In the genomic region with DNA sequence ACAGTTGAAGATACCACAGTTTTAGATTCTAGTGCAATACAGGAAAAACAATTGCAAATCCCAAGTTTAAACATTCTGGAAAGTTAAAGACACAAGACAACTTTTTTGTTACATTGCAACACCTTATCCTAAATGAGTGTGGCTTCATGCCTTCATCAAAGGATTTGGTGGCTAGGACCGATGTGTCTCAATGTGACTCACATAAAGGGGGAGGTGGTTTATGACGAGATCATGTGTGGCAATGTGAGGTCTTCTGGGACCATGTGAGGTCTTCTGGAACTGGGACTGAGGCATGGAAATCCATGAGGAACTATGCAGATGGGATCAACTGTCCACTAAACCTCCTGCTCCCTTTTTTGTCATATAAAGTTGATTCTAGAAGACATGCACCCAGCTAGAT, we compare ENCODE assay signal across 13 cellular contexts.
DNase-seq lines count a peak whose midpoint lies in the region; ATAC-seq and TF ChIP-seq lines count a peak whose summit lies in the region.
"Had no signal": no experiment of that assay in that cellular context is flagged by ENCODE, and none has a peak within 500 bp of the region (broad histone marks: within the 10 kb centered on the region; RNA-seq: fewer than 3 reads in every experiment).

No MANE protein-coding gene starts in this region.

- H3K36me3 ChIP-seq in aorta (ENCODE audit: control insufficient read depth in 1 of 2, insufficient read depth in 2 of 2, low read length in 1 of 2) (no peaks in the 10 kb centered on the region), Karpas-422 (ENCODE audit: insufficient read depth, low read length) (no peaks in the 10 kb centered on the region)

- ATAC-seq in aorta (ENCODE audit: low FRiP score) (no peak), HG02840 (IDR thresholded peaks at IDR 0.05; ENCODE audit: low FRiP score, unreplicated experiment) (no peak)
- ATAC-seq: A549; CD8-positive, alpha-beta T cell; HepG2 had no signal

- H3K9ac ChIP-seq in Karpas-422 (ENCODE audit: low read length), result no peak overlapping the region

- intact Hi-C loops in aorta (cut with DNase I), result no loop called here

- no peaks in the 10 kb centered on the region for H3K79me2 ChIP-seq in Karpas-422 (ENCODE audit: low read length)

- H3K27ac ChIP-seq in aorta (ENCODE audit: low read depth in 1 of 2, low read length in 2 of 2), result no peak overlapping the region
- H3K27ac ChIP-seq in Karpas-422 (ENCODE audit: low read length), result no peak overlapping the region
- H3K27ac ChIP-seq: A549 had no signal

- WGBS in aorta, 2 donors, result 0 to 50% methylated on average over 2 of the region's 2 CpGs

- peak; percentile 76 for DNase-seq in Daoy (ENCODE audit: low read depth)
- peak; percentile 25 for DNase-seq in RKO (ENCODE audit: low spot score)
- peak; percentile 4 for DNase-seq in fibroblast of mammary gland (ENCODE audit: low read depth)
- DNase-seq in aorta, result no peak
- DNase-seq in Karpas-422, result no peak
- DNase-seq: CD8-positive, alpha-beta T cell; COR-L47; DMS153; GOT3; H9 had no signal

- H3K9me2 ChIP-seq in Karpas-422 (replicated peaks; ENCODE audit: insufficient read depth, low read length), result no peaks in the 10 kb centered on the region

- no peak overlapping the region for H2AFZ ChIP-seq in Karpas-422 (ENCODE audit: low read length)

- no peaks in the 10 kb centered on the region for H4K20me1 ChIP-seq in Karpas-422 (ENCODE audit: insufficient read depth, low read depth, low read length)

- H3K4me3 ChIP-seq in fibroblast of mammary gland (ENCODE audit: control insufficient read depth, low read depth, low read length) (no peak overlapping the region), aorta (ENCODE audit: low read length in 2 of 2) (no peak overlapping the region), Karpas-422 (ENCODE audit: low read length) (no peak overlapping the region)
- H3K4me3 ChIP-seq: A549 had no signal

- H3K9me3 ChIP-seq in aorta (ENCODE audit: control insufficient read depth, low read length) (no peaks in the 10 kb centered on the region), Karpas-422 (ENCODE audit: low read length) (no peaks in the 10 kb centered on the region)
- H3K9me3 ChIP-seq: A549 had no signal

- H3K4me2 ChIP-seq in Karpas-422 (ENCODE audit: low read depth, low read length, poor library complexity, severe bottlenecking), result no peak overlapping the region
- H3K4me2 ChIP-seq: A549 had no signal

- H3K4me1 ChIP-seq in aorta (ENCODE audit: control insufficient read depth in 1 of 2, insufficient read depth in 2 of 2, low read length in 2 of 2) (no peaks in the 10 kb centered on the region), Karpas-422 (ENCODE audit: low read length) (peaks cover 60% of the 10 kb centered on the region)
- H3K4me1 ChIP-seq: A549 had no signal

- TF ChIP-seq CTCF in fibroblast of mammary gland (conservative IDR thresholded peaks at IDR 0.05; ENCODE audit: control insufficient read depth, insufficient read depth, low read depth, low read length), result no peak

- H3K27me3 ChIP-seq in aorta (ENCODE audit: control insufficient read depth in 1 of 2, insufficient read depth in 2 of 2, low read length in 1 of 2), result no peaks in the 10 kb centered on the region
- H3K27me3 ChIP-seq in Karpas-422 (ENCODE audit: low read length), result no peaks in the 10 kb centered on the region

Comparison
In these comparisons a context has a peak if more than half of its experiments do, and no peak if none do; other contexts are left out.
1. DNase-seq: peak in Daoy (single experiment), RKO (single experiment) and fibroblast of mammary gland (single experiment); none in aorta (0 of 2) and Karpas-422 (single experiment).